In the genomic region with DNA sequence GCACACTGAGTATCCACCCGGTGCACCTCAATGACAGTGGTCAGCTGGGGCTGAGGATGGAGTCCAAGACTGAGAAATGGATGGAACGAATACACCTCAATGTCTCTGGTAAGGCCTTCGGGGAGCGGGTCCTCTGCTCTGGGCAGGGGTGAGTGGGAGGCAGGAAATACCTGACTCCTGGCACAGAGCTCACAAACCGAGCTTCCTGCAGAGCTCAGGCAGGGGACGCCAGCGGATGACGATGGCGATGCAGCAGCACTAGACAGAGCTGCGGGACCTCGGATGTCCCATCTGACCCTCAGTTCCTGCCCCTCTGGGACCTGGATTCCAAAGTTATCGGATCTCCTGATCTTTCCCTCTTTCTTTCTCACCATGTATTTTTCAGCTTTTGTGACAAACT, we compare ENCODE assay signal across 1 cellular context.
TF ChIP-seq lines count a peak whose summit lies in the region.

No MANE protein-coding gene starts in this region.

TF ChIP-seq in GM23338, 12 proteins besides CTCF, POLR2A, EP300 and RAD21:
- no peak for TF ChIP-seq EZH2 (IDR thresholded peaks at IDR 0.05; ENCODE audit: low read depth, unreplicated experiment)
- TF ChIP-seq, protein P1, sequence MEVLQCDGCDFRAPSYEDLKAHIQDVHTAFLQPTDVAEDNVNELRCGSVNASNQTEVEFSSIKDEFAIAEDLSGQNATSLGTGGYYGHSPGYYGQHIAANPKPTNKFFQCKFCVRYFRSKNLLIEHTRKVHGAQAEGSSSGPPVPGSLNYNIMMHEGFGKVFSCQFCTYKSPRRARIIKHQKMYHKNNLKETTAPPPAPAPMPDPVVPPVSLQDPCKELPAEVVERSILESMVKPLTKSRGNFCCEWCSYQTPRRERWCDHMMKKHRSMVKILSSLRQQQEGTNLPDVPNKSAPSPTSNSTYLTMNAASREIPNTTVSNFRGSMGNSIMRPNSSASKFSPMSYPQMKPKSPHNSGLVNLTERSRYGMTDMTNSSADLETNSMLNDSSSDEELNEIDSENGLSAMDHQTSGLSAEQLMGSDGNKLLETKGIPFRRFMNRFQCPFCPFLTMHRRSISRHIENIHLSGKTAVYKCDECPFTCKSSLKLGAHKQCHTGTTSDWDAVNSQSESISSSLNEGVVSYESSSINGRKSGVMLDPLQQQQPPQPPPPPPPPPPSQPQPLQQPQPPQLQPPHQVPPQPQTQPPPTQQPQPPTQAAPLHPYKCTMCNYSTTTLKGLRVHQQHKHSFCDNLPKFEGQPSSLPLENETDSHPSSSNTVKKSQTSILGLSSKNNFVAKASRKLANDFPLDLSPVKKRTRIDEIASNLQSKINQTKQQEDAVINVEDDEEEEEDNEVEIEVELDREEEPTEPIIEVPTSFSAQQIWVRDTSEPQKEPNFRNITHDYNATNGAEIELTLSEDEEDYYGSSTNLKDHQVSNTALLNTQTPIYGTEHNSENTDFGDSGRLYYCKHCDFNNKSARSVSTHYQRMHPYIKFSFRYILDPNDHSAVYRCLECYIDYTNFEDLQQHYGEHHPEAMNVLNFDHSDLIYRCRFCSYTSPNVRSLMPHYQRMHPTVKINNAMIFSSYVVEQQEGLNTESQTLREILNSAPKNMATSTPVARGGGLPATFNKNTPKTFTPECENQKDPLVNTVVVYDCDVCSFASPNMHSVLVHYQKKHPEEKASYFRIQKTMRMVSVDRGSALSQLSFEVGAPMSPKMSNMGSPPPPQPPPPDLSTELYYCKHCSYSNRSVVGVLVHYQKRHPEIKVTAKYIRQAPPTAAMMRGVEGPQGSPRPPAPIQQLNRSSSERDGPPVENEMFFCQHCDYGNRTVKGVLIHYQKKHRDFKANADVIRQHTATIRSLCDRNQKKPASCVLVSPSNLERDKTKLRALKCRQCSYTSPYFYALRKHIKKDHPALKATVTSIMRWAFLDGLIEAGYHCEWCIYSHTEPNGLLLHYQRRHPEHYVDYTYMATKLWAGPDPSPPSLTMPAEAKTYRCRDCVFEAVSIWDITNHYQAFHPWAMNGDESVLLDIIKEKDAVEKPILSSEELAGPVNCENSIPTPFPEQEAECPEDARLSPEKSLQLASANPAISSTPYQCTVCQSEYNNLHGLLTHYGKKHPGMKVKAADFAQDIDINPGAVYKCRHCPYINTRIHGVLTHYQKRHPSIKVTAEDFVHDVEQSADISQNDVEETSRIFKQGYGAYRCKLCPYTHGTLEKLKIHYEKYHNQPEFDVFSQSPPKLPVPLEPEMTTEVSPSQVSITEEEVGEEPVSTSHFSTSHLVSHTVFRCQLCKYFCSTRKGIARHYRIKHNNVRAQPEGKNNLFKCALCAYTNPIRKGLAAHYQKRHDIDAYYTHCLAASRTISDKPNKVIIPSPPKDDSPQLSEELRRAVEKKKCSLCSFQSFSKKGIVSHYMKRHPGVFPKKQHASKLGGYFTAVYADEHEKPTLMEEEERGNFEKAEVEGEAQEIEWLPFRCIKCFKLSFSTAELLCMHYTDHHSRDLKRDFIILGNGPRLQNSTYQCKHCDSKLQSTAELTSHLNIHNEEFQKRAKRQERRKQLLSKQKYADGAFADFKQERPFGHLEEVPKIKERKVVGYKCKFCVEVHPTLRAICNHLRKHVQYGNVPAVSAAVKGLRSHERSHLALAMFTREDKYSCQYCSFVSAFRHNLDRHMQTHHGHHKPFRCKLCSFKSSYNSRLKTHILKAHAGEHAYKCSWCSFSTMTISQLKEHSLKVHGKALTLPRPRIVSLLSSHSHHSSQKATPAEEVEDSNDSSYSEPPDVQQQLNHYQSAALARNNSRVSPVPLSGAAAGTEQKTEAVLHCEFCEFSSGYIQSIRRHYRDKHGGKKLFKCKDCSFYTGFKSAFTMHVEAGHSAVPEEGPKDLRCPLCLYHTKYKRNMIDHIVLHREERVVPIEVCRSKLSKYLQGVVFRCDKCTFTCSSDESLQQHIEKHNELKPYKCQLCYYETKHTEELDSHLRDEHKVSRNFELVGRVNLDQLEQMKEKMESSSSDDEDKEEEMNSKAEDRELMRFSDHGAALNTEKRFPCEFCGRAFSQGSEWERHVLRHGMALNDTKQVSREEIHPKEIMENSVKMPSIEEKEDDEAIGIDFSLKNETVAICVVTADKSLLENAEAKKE (CRISPR knock-in tag; IDR thresholded peaks at IDR 0.05) = no peak
- no peak for TF ChIP-seq ZNF114 (CRISPR knock-in tag; IDR thresholded peaks at IDR 0.05)
- TF ChIP-seq POLR2AphosphoS5 (IDR thresholded peaks at IDR 0.05; ENCODE audit: low read depth) = no peak
- no peak for TF ChIP-seq JUNB (IDR thresholded peaks at IDR 0.05; ENCODE audit: unreplicated experiment)
- TF ChIP-seq ZNF331 (CRISPR knock-in tag; IDR thresholded peaks at IDR 0.05; ENCODE audit: low read depth) = no peak
- TF ChIP-seq, protein P2, sequence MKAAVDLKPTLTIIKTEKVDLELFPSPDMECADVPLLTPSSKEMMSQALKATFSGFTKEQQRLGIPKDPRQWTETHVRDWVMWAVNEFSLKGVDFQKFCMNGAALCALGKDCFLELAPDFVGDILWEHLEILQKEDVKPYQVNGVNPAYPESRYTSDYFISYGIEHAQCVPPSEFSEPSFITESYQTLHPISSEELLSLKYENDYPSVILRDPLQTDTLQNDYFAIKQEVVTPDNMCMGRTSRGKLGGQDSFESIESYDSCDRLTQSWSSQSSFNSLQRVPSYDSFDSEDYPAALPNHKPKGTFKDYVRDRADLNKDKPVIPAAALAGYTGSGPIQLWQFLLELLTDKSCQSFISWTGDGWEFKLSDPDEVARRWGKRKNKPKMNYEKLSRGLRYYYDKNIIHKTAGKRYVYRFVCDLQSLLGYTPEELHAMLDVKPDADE (IDR thresholded peaks at IDR 0.05) = no peak
- TF ChIP-seq, protein P3, sequence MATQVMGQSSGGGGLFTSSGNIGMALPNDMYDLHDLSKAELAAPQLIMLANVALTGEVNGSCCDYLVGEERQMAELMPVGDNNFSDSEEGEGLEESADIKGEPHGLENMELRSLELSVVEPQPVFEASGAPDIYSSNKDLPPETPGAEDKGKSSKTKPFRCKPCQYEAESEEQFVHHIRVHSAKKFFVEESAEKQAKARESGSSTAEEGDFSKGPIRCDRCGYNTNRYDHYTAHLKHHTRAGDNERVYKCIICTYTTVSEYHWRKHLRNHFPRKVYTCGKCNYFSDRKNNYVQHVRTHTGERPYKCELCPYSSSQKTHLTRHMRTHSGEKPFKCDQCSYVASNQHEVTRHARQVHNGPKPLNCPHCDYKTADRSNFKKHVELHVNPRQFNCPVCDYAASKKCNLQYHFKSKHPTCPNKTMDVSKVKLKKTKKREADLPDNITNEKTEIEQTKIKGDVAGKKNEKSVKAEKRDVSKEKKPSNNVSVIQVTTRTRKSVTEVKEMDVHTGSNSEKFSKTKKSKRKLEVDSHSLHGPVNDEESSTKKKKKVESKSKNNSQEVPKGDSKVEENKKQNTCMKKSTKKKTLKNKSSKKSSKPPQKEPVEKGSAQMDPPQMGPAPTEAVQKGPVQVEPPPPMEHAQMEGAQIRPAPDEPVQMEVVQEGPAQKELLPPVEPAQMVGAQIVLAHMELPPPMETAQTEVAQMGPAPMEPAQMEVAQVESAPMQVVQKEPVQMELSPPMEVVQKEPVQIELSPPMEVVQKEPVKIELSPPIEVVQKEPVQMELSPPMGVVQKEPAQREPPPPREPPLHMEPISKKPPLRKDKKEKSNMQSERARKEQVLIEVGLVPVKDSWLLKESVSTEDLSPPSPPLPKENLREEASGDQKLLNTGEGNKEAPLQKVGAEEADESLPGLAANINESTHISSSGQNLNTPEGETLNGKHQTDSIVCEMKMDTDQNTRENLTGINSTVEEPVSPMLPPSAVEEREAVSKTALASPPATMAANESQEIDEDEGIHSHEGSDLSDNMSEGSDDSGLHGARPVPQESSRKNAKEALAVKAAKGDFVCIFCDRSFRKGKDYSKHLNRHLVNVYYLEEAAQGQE (IDR thresholded peaks at IDR 0.05; ENCODE audit: unreplicated experiment) = no peak
- no peak for TF ChIP-seq EZH2phosphoT487 (IDR thresholded peaks at IDR 0.05; ENCODE audit: unreplicated experiment)
- TF ChIP-seq NANOG (IDR thresholded peaks at IDR 0.05; ENCODE audit: borderline replicate concordance) = no peak
- no peak for TF ChIP-seq STAT1 (IDR thresholded peaks at IDR 0.05; ENCODE audit: unreplicated experiment)
- no peak for TF ChIP-seq CREB1 (CRISPR knock-in tag; IDR thresholded peaks at IDR 0.05; ENCODE audit: low read depth)
